ENCODE assay signal across 1 cellular context in the genomic region with DNA sequence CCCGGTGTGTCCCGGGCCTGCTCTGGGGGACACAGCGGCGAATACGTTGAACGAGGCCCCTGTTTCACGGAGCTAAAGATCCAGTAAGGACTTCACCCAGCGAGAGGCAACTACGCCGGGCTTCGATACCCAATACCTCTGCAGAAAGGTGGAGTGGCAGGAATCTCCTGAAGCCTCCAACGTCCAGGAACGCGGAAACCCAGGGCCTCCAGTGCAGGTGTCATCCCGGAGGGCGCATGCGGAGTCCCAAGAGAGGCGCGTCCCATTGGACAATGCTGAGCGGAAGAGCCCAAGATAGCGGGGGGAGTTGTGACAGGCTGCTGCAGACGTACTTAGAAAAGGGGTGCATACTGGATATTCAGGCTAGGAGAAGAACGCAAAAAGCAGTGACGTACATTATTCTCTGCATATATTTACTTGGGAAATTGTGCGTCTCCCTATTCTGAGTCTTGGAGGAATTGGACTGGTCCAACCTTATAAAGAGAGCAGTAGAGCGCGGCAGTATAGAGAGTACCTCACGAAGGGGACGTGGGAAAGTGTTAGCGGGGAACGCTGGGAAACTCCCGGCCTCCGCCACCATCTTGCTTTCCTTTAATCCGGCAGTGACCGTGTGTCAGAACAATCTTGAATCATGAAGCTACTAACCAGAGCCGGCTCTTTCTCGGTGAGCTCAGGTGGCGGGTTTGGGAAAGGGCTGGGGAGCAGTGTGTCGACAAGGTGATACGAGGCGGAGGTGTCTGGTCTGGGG.
TF ChIP-seq lines count a peak whose summit lies in the region.

TSS of gene UQCRC2 (plus strand) at position 569 of the 748 bp plus-strand sequence. CDS start at position 632, 63 bp downstream.

TF ChIP-seq in HepG2, 621 proteins besides CTCF, POLR2A, EP300 and RAD21 (continued from another document and continues in another):
- TF ChIP-seq ZNF567 (CRISPR knock-in tag; IDR thresholded peaks at IDR 0.05; ENCODE audit: borderline replicate concordance) (0 out of 2 replicates have a peak, but pooled peaks have one; percentile 15), ZNF350 (CRISPR knock-in tag; IDR thresholded peaks at IDR 0.05; ENCODE audit: borderline replicate concordance, low read depth) (peak; percentile 94; the same call in 1 of the 2 replicates), CCAR2 (optimal IDR thresholded peaks at IDR 0.05; ENCODE audit: low read depth, low read length) (peak; percentile 40), ZMAT3 (CRISPR knock-in tag; conservative IDR thresholded peaks at IDR 0.05) (peak; percentile 92), SPEN (CRISPR knock-in tag; IDR thresholded peaks at IDR 0.05; ENCODE audit: low read depth) (peak; percentile 99), ZMYM4 (CRISPR knock-in tag; IDR thresholded peaks at IDR 0.05) (peak; percentile 87), NR2F1 (CRISPR knock-in tag; IDR thresholded peaks at IDR 0.05) (peak in 1 of 2 experiments; percentile 53; a peak in 1 of 4 replicates), ATM (IDR thresholded peaks at IDR 0.05; ENCODE audit: borderline replicate concordance) (no peak), MNT (IDR thresholded peaks at IDR 0.05) (peak; percentile 68), PRMT3 (CRISPR knock-in tag; IDR thresholded peaks at IDR 0.05; ENCODE audit: borderline replicate concordance, low read depth) (no peak), RFXANK (CRISPR knock-in tag; IDR thresholded peaks at IDR 0.05) (no peak), ZFP1 (CRISPR knock-in tag; IDR thresholded peaks at IDR 0.05) (peak; percentile 82), ZNF225 (CRISPR knock-in tag; IDR thresholded peaks at IDR 0.05) (no peak; the same call in 1 of the 2 replicates), DZIP1 (CRISPR knock-in tag; IDR thresholded peaks at IDR 0.05) (peak; percentile 53; the same call in 1 of the 2 replicates), NR2F6 (IDR thresholded peaks at IDR 0.05) (peak; percentile 67; the same call in 1 of the 2 replicates), NR2F6 (CRISPR knock-in tag; IDR thresholded peaks at IDR 0.05) (no peak; the same call in none of the 2 replicates), AKAP8 (CRISPR knock-in tag; IDR thresholded peaks at IDR 0.05) (0 out of 2 replicates have a peak, but pooled peaks have one; percentile 38), CCDC6 (CRISPR knock-in tag; IDR thresholded peaks at IDR 0.05) (peak; percentile 87; the same call in 1 of the 2 replicates), ZNF747 (CRISPR knock-in tag; IDR thresholded peaks at IDR 0.05; ENCODE audit: borderline replicate concordance) (peak; percentile 85), GLI4 (CRISPR knock-in tag; IDR thresholded peaks at IDR 0.05; ENCODE audit: borderline replicate concordance) (peak; percentile 84), ZKSCAN8 (CRISPR knock-in tag; IDR thresholded peaks at IDR 0.05; ENCODE audit: borderline replicate concordance) (peak; percentile 87; the same call in 1 of the 2 replicates), ZNF766 (CRISPR knock-in tag; IDR thresholded peaks at IDR 0.05; ENCODE audit: borderline replicate concordance) (0 out of 2 replicates have a peak, but pooled peaks have one; percentile 13), HNRNPLL (IDR thresholded peaks at IDR 0.05; ENCODE audit: low read depth, low read length, poor library complexity, severe bottlenecking) (peak; percentile 48), ZNF282 (IDR thresholded peaks at IDR 0.05; ENCODE audit: partially characterized antibody) (no peak), PHF21A (CRISPR knock-in tag; IDR thresholded peaks at IDR 0.05) (peak; percentile 97), NRL (CRISPR knock-in tag; IDR thresholded peaks at IDR 0.05; ENCODE audit: borderline replicate concordance) (peak; percentile 94), PATZ1 (CRISPR knock-in tag; IDR thresholded peaks at IDR 0.05) (no peak; the same call in 1 of the 2 replicates), FIP1L1 (IDR thresholded peaks at IDR 0.05; ENCODE audit: borderline replicate concordance, insufficient read depth, low read depth, low read length) (no peak), ZNF83 (CRISPR knock-in tag; IDR thresholded peaks at IDR 0.05; ENCODE audit: borderline replicate concordance) (no peak), RORA (CRISPR knock-in tag; IDR thresholded peaks at IDR 0.05) (0 out of 2 replicates have a peak, but pooled peaks have one; percentile 15), HMG20B (CRISPR knock-in tag; conservative IDR thresholded peaks at IDR 0.05) (no peak; the same call in 1 of the 2 replicates), ETV6 (CRISPR knock-in tag; conservative IDR thresholded peaks at IDR 0.05) (no peak; the same call in 1 of the 2 replicates), NONO (IDR thresholded peaks at IDR 0.05) (peak; percentile 98; the same call in 1 of the 2 replicates), NONO (CRISPR knock-in tag; conservative IDR thresholded peaks at IDR 0.05) (peak; percentile 82; the same call in 1 of the 2 replicates), RFX1 (IDR thresholded peaks at IDR 0.05) (no peak; the same call in 1 of the 2 replicates), ZNF260 (CRISPR knock-in tag; IDR thresholded peaks at IDR 0.05; ENCODE audit: borderline replicate concordance, low read depth) (no peak), AGO2 (optimal IDR thresholded peaks at IDR 0.05; ENCODE audit: low read depth, low read length) (no peak), AGO1 (IDR thresholded peaks at IDR 0.05; ENCODE audit: low read depth, low read length, poor library complexity, severe bottlenecking) (no peak), NPAS2 (CRISPR knock-in tag; IDR thresholded peaks at IDR 0.05; ENCODE audit: borderline replicate concordance) (no peak), FOSL1 (CRISPR knock-in tag; IDR thresholded peaks at IDR 0.05; ENCODE audit: borderline replicate concordance) (no peak; the same call in 1 of the 2 replicates), PBX2 (CRISPR knock-in tag; IDR thresholded peaks at IDR 0.05) (no peak), ZNF275 (CRISPR knock-in tag; IDR thresholded peaks at IDR 0.05; ENCODE audit: borderline replicate concordance) (peak; percentile 85), ZSCAN21 (CRISPR knock-in tag; IDR thresholded peaks at IDR 0.05; ENCODE audit: borderline replicate concordance) (peak; percentile 70; the same call in 1 of the 2 replicates)
- TF ChIP-seq, protein P1, sequence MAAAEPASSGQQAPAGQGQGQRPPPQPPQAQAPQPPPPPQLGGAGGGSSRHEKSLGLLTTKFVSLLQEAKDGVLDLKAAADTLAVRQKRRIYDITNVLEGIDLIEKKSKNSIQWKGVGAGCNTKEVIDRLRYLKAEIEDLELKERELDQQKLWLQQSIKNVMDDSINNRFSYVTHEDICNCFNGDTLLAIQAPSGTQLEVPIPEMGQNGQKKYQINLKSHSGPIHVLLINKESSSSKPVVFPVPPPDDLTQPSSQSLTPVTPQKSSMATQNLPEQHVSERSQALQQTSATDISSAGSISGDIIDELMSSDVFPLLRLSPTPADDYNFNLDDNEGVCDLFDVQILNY (CRISPR knock-in tag; conservative IDR thresholded peaks at IDR 0.05): no peak
- TF ChIP-seq, protein P2, sequence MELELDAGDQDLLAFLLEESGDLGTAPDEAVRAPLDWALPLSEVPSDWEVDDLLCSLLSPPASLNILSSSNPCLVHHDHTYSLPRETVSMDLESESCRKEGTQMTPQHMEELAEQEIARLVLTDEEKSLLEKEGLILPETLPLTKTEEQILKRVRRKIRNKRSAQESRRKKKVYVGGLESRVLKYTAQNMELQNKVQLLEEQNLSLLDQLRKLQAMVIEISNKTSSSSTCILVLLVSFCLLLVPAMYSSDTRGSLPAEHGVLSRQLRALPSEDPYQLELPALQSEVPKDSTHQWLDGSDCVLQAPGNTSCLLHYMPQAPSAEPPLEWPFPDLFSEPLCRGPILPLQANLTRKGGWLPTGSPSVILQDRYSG (CRISPR knock-in tag; IDR thresholded peaks at IDR 0.05): peak; percentile 81; the same call in 1 of the 2 replicates
- TF ChIP-seq, protein P3, sequence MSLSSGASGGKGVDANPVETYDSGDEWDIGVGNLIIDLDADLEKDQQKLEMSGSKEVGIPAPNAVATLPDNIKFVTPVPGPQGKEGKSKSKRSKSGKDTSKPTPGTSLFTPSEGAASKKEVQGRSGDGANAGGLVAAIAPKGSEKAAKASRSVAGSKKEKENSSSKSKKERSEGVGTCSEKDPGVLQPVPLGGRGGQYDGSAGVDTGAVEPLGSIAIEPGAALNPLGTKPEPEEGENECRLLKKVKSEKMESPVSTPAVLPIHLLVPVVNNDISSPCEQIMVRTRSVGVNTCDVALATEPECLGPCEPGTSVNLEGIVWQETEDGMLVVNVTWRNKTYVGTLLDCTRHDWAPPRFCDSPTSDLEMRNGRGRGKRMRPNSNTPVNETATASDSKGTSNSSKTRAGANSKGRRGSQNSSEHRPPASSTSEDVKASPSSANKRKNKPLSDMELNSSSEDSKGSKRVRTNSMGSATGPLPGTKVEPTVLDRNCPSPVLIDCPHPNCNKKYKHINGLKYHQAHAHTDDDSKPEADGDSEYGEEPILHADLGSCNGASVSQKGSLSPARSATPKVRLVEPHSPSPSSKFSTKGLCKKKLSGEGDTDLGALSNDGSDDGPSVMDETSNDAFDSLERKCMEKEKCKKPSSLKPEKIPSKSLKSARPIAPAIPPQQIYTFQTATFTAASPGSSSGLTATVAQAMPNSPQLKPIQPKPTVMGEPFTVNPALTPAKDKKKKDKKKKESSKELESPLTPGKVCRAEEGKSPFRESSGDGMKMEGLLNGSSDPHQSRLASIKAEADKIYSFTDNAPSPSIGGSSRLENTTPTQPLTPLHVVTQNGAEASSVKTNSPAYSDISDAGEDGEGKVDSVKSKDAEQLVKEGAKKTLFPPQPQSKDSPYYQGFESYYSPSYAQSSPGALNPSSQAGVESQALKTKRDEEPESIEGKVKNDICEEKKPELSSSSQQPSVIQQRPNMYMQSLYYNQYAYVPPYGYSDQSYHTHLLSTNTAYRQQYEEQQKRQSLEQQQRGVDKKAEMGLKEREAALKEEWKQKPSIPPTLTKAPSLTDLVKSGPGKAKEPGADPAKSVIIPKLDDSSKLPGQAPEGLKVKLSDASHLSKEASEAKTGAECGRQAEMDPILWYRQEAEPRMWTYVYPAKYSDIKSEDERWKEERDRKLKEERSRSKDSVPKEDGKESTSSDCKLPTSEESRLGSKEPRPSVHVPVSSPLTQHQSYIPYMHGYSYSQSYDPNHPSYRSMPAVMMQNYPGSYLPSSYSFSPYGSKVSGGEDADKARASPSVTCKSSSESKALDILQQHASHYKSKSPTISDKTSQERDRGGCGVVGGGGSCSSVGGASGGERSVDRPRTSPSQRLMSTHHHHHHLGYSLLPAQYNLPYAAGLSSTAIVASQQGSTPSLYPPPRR (CRISPR knock-in tag; IDR thresholded peaks at IDR 0.05; ENCODE audit: borderline replicate concordance): 0 out of 2 replicates have a peak, but pooled peaks have one; percentile 30
